In the genomic region with DNA sequence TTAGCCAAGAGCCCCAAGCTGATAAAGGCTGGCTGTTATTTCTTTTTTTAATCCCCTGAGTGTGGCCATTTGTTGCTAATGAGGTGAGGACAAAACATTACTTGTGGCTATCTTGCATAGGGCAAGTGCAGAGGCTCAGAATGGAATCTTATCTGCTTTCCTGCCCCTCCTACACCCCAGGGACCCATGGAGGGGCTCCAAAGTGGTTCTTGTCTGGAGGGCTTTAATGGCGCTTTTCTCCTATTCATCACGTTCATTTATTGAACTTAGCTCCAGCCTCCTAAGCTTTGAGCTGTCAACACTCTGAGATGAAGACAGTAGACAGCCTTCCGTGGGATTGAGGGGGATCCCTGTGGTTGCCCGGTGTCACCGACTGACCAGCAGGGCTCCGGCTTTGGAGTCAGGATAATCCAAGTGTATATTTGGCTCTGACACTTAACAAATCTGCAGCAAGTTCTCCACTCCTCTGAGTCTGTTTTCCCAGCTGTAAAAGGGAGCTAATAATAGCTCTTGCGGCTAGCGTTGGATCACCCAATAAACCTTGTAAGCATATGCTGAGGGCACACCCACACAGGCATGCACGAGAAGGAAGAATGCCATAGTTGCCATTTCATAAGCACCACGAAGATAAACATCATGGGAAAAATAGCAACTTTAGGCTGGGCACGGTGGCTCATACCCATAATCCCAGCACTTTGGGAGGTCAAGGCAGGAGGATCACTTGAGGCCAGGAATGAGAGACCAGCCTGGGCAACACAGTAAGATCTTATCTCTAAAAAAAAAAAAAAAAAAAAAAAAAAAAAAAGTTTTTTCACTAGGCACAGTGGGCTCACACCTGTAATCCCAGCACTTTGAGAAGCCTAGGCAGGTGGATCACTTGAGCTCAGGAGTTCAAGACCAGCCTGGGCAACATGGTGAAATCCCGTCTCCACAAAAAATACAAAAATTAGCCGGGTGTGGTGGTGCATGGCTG, we compare ENCODE assay signal across 11 cellular contexts. TPM values are rescaled to one million over a fixed set of nuclear protein-coding genes. Genes with fewer than 3 reads are reported as not detected.
A peak's percentile ranks its signal among the peaks of the same experiment; 100 is the strongest.
DNase-seq lines count a peak whose midpoint lies in the region; ATAC-seq and TF ChIP-seq lines count a peak whose summit lies in the region.
"Had no signal": no experiment of that assay in that cellular context is flagged by ENCODE, and none has a peak within 500 bp of the region (broad histone marks: within the 10 kb centered on the region; RNA-seq: fewer than 3 reads in every experiment).

No MANE protein-coding gene starts in this region.

- peaks cover 32% of the 10 kb centered on the region for H3K27me3 Mint-ChIP-seq in activated T-cell treated with anti-CD3 and anti-CD28 coated beads, Interleukin-2, amount 50 U/mL, for 4 hours (ENCODE audit: low read depth)

- no peak overlapping the region for H3K4me3 Mint-ChIP-seq in activated T-cell treated with anti-CD3 and anti-CD28 coated beads, Interleukin-2, amount 50 U/mL, for 4 hours

- peak; percentile 59 for DNase-seq in COLO829 (ENCODE audit: low spot score)
- DNase-seq in NCI-H2171 treated with DMSO at 0.1 percent for 48 hours (lab: John Stamatoyannopoulos, UW) = peak; percentile 57
- DNase-seq in colonic mucosa = no peak
- DNase-seq in non-pigmented ciliary epithelial cell (ENCODE audit: low read depth) = peak; percentile 83
- no peak for DNase-seq in activated T-cell treated with anti-CD3 and anti-CD28 coated beads, Interleukin-2, amount 50 U/mL, for 4 hours
- no peak for DNase-seq in NCI-H1105 (lab: John Stamatoyannopoulos, UW)
- DNase-seq: activated CD8-positive, alpha-beta memory T cell treated with anti-CD3 and anti-CD28 coated beads, Interleukin-2, amount 50 U/mL, for 4 hours; stimulated activated naive CD4-positive, alpha-beta T cell treated with Interleukin-2 at 50 U/mL for 16 hours had no signal

- no peaks in the 10 kb centered on the region for H3K36me3 ChIP-seq in colonic mucosa

- H3K4me1 Mint-ChIP-seq in activated T-cell treated with anti-CD3 and anti-CD28 coated beads, Interleukin-2, amount 50 U/mL, for 4 hours (ENCODE audit: low read depth) = no peaks in the 10 kb centered on the region

- H3K9me3 ChIP-seq in colonic mucosa = no peaks in the 10 kb centered on the region

- H3K9ac ChIP-seq in colonic mucosa (ENCODE audit: low read depth in 2 of 2, low read length in 2 of 2) = no peak overlapping the region

- H3K4me1 ChIP-seq in colonic mucosa = peaks cover 8% of the 10 kb centered on the region

- no peaks in the 10 kb centered on the region for H3K27me3 ChIP-seq in colonic mucosa

- no peaks in the 10 kb centered on the region for H3K36me3 Mint-ChIP-seq in activated T-cell treated with anti-CD3 and anti-CD28 coated beads, Interleukin-2, amount 50 U/mL, for 4 hours (ENCODE audit: insufficient read depth)

- TF ChIP-seq CTCF in colonic mucosa (IDR thresholded peaks at IDR 0.05) = no peak

- H3K27ac ChIP-seq in colonic mucosa = peak overlapping the region; percentile 17

- intact Hi-C loops in colonic mucosa (cut with DNase I) = no loop called here

- no peak overlapping the region for H3K4me3 ChIP-seq in colonic mucosa

- ATAC-seq in activated T-cell treated with anti-CD3 and anti-CD28 coated beads, Interleukin-2, amount 50 U/mL, for 4 hours = no peak
- ATAC-seq in HG03159 (IDR thresholded peaks at IDR 0.05; ENCODE audit: unreplicated experiment) = no peak
- no peak for ATAC-seq in HG02884 (IDR thresholded peaks at IDR 0.05; ENCODE audit: unreplicated experiment)

- peaks cover 15% of the 10 kb centered on the region for H3K9me3 Mint-ChIP-seq in activated T-cell treated with anti-CD3 and anti-CD28 coated beads, Interleukin-2, amount 50 U/mL, for 4 hours

RNA-seq across cellular contexts. Expression of a gene that starts 44.8 kb away (rescaled TPM):
- total RNA-seq in colonic mucosa = 100 to 1,000 TPM in 1 of 2 donors, 10 to 100 TPM in 1; 30.0 to 770 TPM
- under 1 TPM; 0.33 to 0.55 (median 0.33) TPM for total RNA-seq in activated T-cell treated with anti-CD3 and anti-CD28 coated beads, Interleukin-2, amount 50 U/mL, for 4 hours
- total RNA-seq: lung microvascular endothelial cell had no signal

Comparison
In these comparisons a context has a peak if more than half of its experiments do, and no peak if none do; other contexts are left out.
1. DNase-seq: peak in COLO829 (single experiment), NCI-H2171 treated with DMSO at 0.1 percent for 48 hours (single experiment) and non-pigmented ciliary epithelial cell (single experiment); none in colonic mucosa (single experiment), activated T-cell treated with anti-CD3 and anti-CD28 coated beads, Interleukin-2, amount 50 U/mL, for 4 hours (single experiment) and NCI-H1105 (single experiment).
2. RNA of a gene that starts 44.8 kb away (total RNA-seq): 30.0 to 770 TPM in colonic mucosa; 0.33 to 0.55 TPM in activated T-cell treated with anti-CD3 and anti-CD28 coated beads, Interleukin-2, amount 50 U/mL, for 4 hours; every median in the first group is over 10 times any median in the second.